15 cellular contexts compared by ENCODE assay signal in the genomic region with DNA sequence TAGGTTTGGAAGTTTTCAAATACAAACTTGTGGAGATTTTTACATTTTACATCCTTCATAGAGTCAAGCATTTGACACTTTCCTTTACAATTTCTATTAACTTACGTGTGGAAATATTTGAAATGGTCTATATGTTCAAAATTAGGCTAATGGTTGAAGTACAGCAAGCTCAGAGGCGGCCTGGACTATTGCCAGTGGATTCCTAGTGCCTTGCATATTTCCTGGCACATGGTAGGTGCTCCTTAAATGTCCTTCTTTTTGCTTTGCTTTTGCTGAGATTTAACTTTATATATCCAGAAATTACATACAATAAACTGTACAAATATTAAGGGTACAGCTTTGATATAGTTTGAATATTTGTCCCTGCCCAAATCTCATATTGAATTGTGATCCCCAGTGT.
"Had no signal": no experiment of that assay in that cellular context is flagged by ENCODE, and none has a peak within 500 bp of the region (broad histone marks: within the 10 kb centered on the region; RNA-seq: fewer than 3 reads in every experiment).

No MANE protein-coding gene starts in this region.

- H3K9me3 ChIP-seq: gastrocnemius medialis, thoracic aorta had no signal

- H3K27ac ChIP-seq: gastrocnemius medialis, heart left ventricle, thoracic aorta, upper lobe of left lung had no signal

- DNase-seq: activated gamma-delta T cell; activated T-cell treated with anti-CD3 and anti-CD28 coated beads, Interleukin-2, amount 50 U/mL, for 72 hours; central memory CD4-positive, alpha-beta T cell; cortex of kidney; effector CD8-positive, alpha-beta T cell; gastrocnemius medialis; heart left ventricle; left ventricle myocardium superior; occipital lobe; stimulated activated naive B cell treated with anti-CD40 and anti-IgM and Interleukin-4, amounts not matched to agents 10 μg/mL and 1 μg/mL and 100 μg/mL, for 72 hours; upper lobe of left lung had no signal

- H3K4me3 ChIP-seq: gastrocnemius medialis, heart left ventricle, thoracic aorta, upper lobe of left lung had no signal

- H3K4me1 ChIP-seq: gastrocnemius medialis, heart left ventricle, upper lobe of left lung had no signal

- H3K27me3 ChIP-seq: gastrocnemius medialis, heart left ventricle, upper lobe of left lung had no signal

- ATAC-seq: activated CD4-positive, CD25-positive, alpha-beta regulatory T cell treated with anti-CD3 and anti-CD28 coated beads, Interleukin-2, amount 50 U/mL, for 24 hours; activated naive CD4-positive, alpha-beta T cell treated with anti-CD3 and anti-CD28 coated beads, Interleukin-2, amount 50 U/mL, for 72 hours; activated T-cell treated with anti-CD3 and anti-CD28 coated beads, Interleukin-2, amount 50 U/mL, for 72 hours; esophagus mucosa; gastrocnemius medialis; heart left ventricle; left ventricle myocardium superior; stimulated activated naive B cell treated with anti-CD40 and anti-IgM and Interleukin-4, amounts not matched to agents 10 μg/mL and 1 μg/mL and 100 μg/mL, for 72 hours had no signal

- H3K36me3 ChIP-seq: gastrocnemius medialis, heart left ventricle, thoracic aorta, upper lobe of left lung had no signal

- H3K27me3 Mint-ChIP-seq: stimulated activated naive B cell treated with anti-CD40 and anti-IgM and Interleukin-4, amounts not matched to agents 10 μg/mL and 1 μg/mL and 100 μg/mL, for 72 hours had no signal

- H3K27ac Mint-ChIP-seq: activated naive CD4-positive, alpha-beta T cell treated with anti-CD3 and anti-CD28 coated beads, Interleukin-2, amount 50 U/mL, for 72 hours; activated T-cell treated with anti-CD3 and anti-CD28 coated beads, Interleukin-2, amount 50 U/mL, for 72 hours; stimulated activated naive B cell treated with anti-CD40 and anti-IgM and Interleukin-4, amounts not matched to agents 10 μg/mL and 1 μg/mL and 100 μg/mL, for 72 hours had no signal

- H3K4me3 Mint-ChIP-seq: activated T-cell treated with anti-CD3 and anti-CD28 coated beads, Interleukin-2, amount 50 U/mL, for 72 hours; stimulated activated naive B cell treated with anti-CD40 and anti-IgM and Interleukin-4, amounts not matched to agents 10 μg/mL and 1 μg/mL and 100 μg/mL, for 72 hours had no signal
